ENCODE assay signal across 8 cellular contexts in genomic region chr11:71252434-71252781, GRCh38. TPM values are rescaled to one million over a fixed set of nuclear protein-coding genes. Genes with fewer than 3 reads are reported as not detected.
A peak's percentile ranks its signal among the peaks of the same experiment; 100 is the strongest.
DNase-seq lines count a peak whose midpoint lies in the region; ATAC-seq and TF ChIP-seq lines count a peak whose summit lies in the region.

SHANK2 (minus strand) TSS chr11:71252577; CDS start chr11:71147326, 105,251 bp downstream.

- H3K36me3 Mint-ChIP-seq in central memory CD8-positive, alpha-beta T cell (ENCODE audit: insufficient read depth) = no peaks in the 10 kb centered on the region
- H3K36me3 Mint-ChIP-seq in activated T-cell treated with anti-CD3 and anti-CD28 coated beads, Interleukin-2, amount 50 U/mL, for 24 hours (ENCODE audit: low read depth) = no peaks in the 10 kb centered on the region

- TF ChIP-seq CTCF in lung (IDR thresholded peaks at IDR 0.05; ENCODE audit: control extremely low read depth, extremely low read depth) (no peak), thyroid gland (IDR thresholded peaks at IDR 0.05) (no peak)

- intact Hi-C loops in thyroid gland (cut with DNase I) = loop anchor here (5.0 kb wide), 1 partner anchor 110 kb away; no protein-coding TSS in a partner anchor

- H3K4me3 ChIP-seq in lung (peak within 1 kb of the TSS; percentile 57), thyroid gland (replicated peaks in 1 of 3) (peak within 1 kb of the TSS; percentile 18 to 79 (median 56))

- ATAC-seq in central memory CD8-positive, alpha-beta T cell (replicated peaks; ENCODE audit: extremely low read depth, poor library complexity, severe bottlenecking) = no peak
- ATAC-seq in lung (ENCODE audit: insufficient read depth, low FRiP score) (no peak), HG03460 (IDR thresholded peaks at IDR 0.05; ENCODE audit: unreplicated experiment) (no peak)

- H3K36me3 ChIP-seq in lung (ENCODE audit: control insufficient read depth in 2 of 2, insufficient read depth in 2 of 2, low read length in 2 of 2) (no peaks in the 10 kb centered on the region), thyroid gland (no peaks in the 10 kb centered on the region)

- TF ChIP-seq POLR2A in thyroid gland (IDR thresholded peaks at IDR 0.05) = peak in 1 of 2 donors; percentile 53

- H3K9me3 ChIP-seq in lung (ENCODE audit: control insufficient read depth in 2 of 2, insufficient read depth in 1 of 2, low read length in 1 of 2) = no peaks in the 10 kb centered on the region
- no peaks in the 10 kb centered on the region for H3K9me3 ChIP-seq in thyroid gland

- H3K27me3 Mint-ChIP-seq in central memory CD8-positive, alpha-beta T cell = peaks cover 66% of the 10 kb centered on the region
- peaks cover 73% of the 10 kb centered on the region for H3K27me3 Mint-ChIP-seq in activated T-cell treated with anti-CD3 and anti-CD28 coated beads, Interleukin-2, amount 50 U/mL, for 24 hours

- H3K27ac Mint-ChIP-seq in central memory CD8-positive, alpha-beta T cell (ENCODE audit: low read depth) = no peak within 1 kb of the TSS
- H3K27ac Mint-ChIP-seq in activated T-cell treated with anti-CD3 and anti-CD28 coated beads, Interleukin-2, amount 50 U/mL, for 24 hours = no peak within 1 kb of the TSS

- H3K27ac ChIP-seq in lung (ENCODE audit: low read depth in 1 of 2, low read length in 1 of 2) = peak within 1 kb of the TSS in 1 of 2 donors; percentile 90
- peak within 1 kb of the TSS; percentile 84 to 90 (median 85) for H3K27ac ChIP-seq in thyroid gland

- H3K9me3 Mint-ChIP-seq in central memory CD8-positive, alpha-beta T cell = no peaks in the 10 kb centered on the region
- H3K9me3 Mint-ChIP-seq in activated T-cell treated with anti-CD3 and anti-CD28 coated beads, Interleukin-2, amount 50 U/mL, for 24 hours = no peaks in the 10 kb centered on the region

- H3K4me3 Mint-ChIP-seq in central memory CD8-positive, alpha-beta T cell = peak within 1 kb of the TSS; percentile 19
- no peak within 1 kb of the TSS for H3K4me3 Mint-ChIP-seq in activated T-cell treated with anti-CD3 and anti-CD28 coated beads, Interleukin-2, amount 50 U/mL, for 24 hours

- 1 to 3% methylated on average over 14 to 55 of the region's 55 CpGs for WGBS in lung, 2 donors
- WGBS in thyroid gland, 2 donors = no CpG with 5 or more reads among the region's 55 CpGs

- H3K27me3 ChIP-seq in lung (ENCODE audit: control insufficient read depth, insufficient read depth) = no peaks in the 10 kb centered on the region
- H3K27me3 ChIP-seq in thyroid gland = no peaks in the 10 kb centered on the region

- peaks cover 11 to 12% of the 10 kb centered on the region in 2 donors for H3K4me1 ChIP-seq in lung (ENCODE audit: control insufficient read depth in 2 of 2, insufficient read depth in 2 of 2, low read length in 2 of 2)
- H3K4me1 ChIP-seq in thyroid gland = peaks cover 43 to 51% of the 10 kb centered on the region in 2 donors

- DNase-seq in NCI-H1417 (lab: John Stamatoyannopoulos, UW) = peak in 2 of 3 experiments; percentile 55 to 60
- no peak for DNase-seq in NCI-H1417 treated with DMSO at 0.1 percent for 48 hours (lab: John Stamatoyannopoulos, UW)
- no peak for DNase-seq in central memory CD8-positive, alpha-beta T cell (ENCODE audit: low spot score in 2 of 2)
- no peak for DNase-seq in lung (ENCODE audit: low spot score)
- DNase-seq in thyroid gland = peak; percentile 62 to 66
- DNase-seq in activated T-cell treated with anti-CD3 and anti-CD28 coated beads, Interleukin-2, amount 50 U/mL, for 24 hours = no peak
- DNase-seq in T-helper 1 cell = no peak

- H3K4me1 Mint-ChIP-seq in central memory CD8-positive, alpha-beta T cell = no peaks in the 10 kb centered on the region
- H3K4me1 Mint-ChIP-seq in activated T-cell treated with anti-CD3 and anti-CD28 coated beads, Interleukin-2, amount 50 U/mL, for 24 hours (ENCODE audit: low read depth) = peaks cover 4% of the 10 kb centered on the region

RNA-seq across cellular contexts. Expression of gene SHANK2, which starts in this region (rescaled TPM):
- total RNA-seq in lung = 10 to 100 TPM; 42.7 to 55.4 TPM
- polyA plus RNA-seq in lung = 1 to 10 TPM; 3.0 to 9.0 TPM
- total RNA-seq in thyroid gland = 100 to 1,000 TPM in 1 of 4 donors, 10 to 100 TPM in 3; 55.6 to 126 (median 90.8) TPM

Comparison
In these comparisons a context has a peak if more than half of its experiments do, and no peak if none do; other contexts are left out.
1. DNase-seq: peak in NCI-H1417 (2 of 3) and thyroid gland (2 of 2); none in NCI-H1417 treated with DMSO at 0.1 percent for 48 hours (single experiment), central memory CD8-positive, alpha-beta T cell (0 of 2), lung (single experiment), activated T-cell treated with anti-CD3 and anti-CD28 coated beads, Interleukin-2, amount 50 U/mL, for 24 hours (single experiment) and T-helper 1 cell (0 of 5).